Comparison of ENCODE assay signal across 37 cellular contexts in genomic region chr5:170697031-170697430, GRCh38.
"Had no signal": no experiment of that assay in that cellular context is flagged by ENCODE, and none has a peak within 500 bp of the region (broad histone marks: within the 10 kb centered on the region; RNA-seq: fewer than 3 reads in every experiment).

No MANE protein-coding gene starts in this region.

- H3K36me3 ChIP-seq: adrenal gland, ascending aorta, brain microvascular endothelial cell, breast epithelium, cardiac muscle cell had no signal

- H3K27ac Mint-ChIP-seq: activated naive CD4-positive, alpha-beta T cell treated with anti-CD3 and anti-CD28 coated beads for 36 hours; activated naive CD4-positive, alpha-beta T cell treated with anti-CD3 and anti-CD28 coated beads, Interleukin-2, amount 50 U/mL, for 24 hours; activated naive CD4-positive, alpha-beta T cell treated with anti-CD3 and anti-CD28 coated beads, Interleukin-2, amount 50 U/mL, for 72 hours; activated naive CD8-positive, alpha-beta T cell; activated naive CD8-positive, alpha-beta T cell treated with anti-CD3 and anti-CD28 coated beads for 36 hours; activated naive CD8-positive, alpha-beta T cell treated with anti-CD3 and anti-CD28 coated beads, Interleukin-2, amount 10 ng/mL, durations not matched to agents 7 days and 5 days; activated naive CD8-positive, alpha-beta T cell treated with anti-CD3 and anti-CD28 coated beads, Interleukin-2, amount 50 U/mL, for 24 hours; activated T-cell treated with anti-CD3 and anti-CD28 coated beads, Interleukin-2, amount 50 U/mL, for 24 hours; activated T-cell treated with anti-CD3 and anti-CD28 coated beads, Interleukin-2, amount 50 U/mL, for 72 hours; activated T-helper 1 cell treated with anti-CD3 and anti-CD28 coated beads, Interleukin-12 subunit alpha, Interleukin-12 subunit beta, Interleukin-2, Interleukin-4 antibody, amounts not matched to agents 30 ng/mL and 10 ng/mL and 1 ng/mL, durations not matched to agents 14 hours and 24 hours and 36 hours; activated T-helper 17 cell treated with anti-CD3 and anti-CD28 coated beads, Interleukin-2, amount 50 U/mL, for 72 hours; activated T-helper 2 cell treated with anti-CD3 and anti-CD28 coated beads, Interferon-gamma antibody, Interleukin-2, Interleukin-4, amounts not matched to agents 10 μg/mL and 5 μg/mL and 100 μg/mL, durations not matched to agents 14 hours and 24 hours and 36 hours; brain had no signal

- H3K36me3 Mint-ChIP-seq: activated naive CD4-positive, alpha-beta T cell treated with anti-CD3 and anti-CD28 coated beads, Interleukin-2, amount 50 U/mL, for 24 hours; activated naive CD4-positive, alpha-beta T cell treated with anti-CD3 and anti-CD28 coated beads, Interleukin-2, amount 50 U/mL, for 72 hours; activated naive CD8-positive, alpha-beta T cell; activated naive CD8-positive, alpha-beta T cell treated with anti-CD3 and anti-CD28 coated beads for 36 hours; activated naive CD8-positive, alpha-beta T cell treated with anti-CD3 and anti-CD28 coated beads, Interleukin-2, amount 10 ng/mL, durations not matched to agents 7 days and 5 days; brain had no signal

- H3K27ac ChIP-seq: adrenal gland, ascending aorta, body of pancreas, brain microvascular endothelial cell, breast epithelium, cardiac muscle cell had no signal

- H3K9me3 Mint-ChIP-seq: activated naive CD4-positive, alpha-beta T cell treated with anti-CD3 and anti-CD28 coated beads for 36 hours; activated naive CD4-positive, alpha-beta T cell treated with anti-CD3 and anti-CD28 coated beads, Interleukin-2, amount 50 U/mL, for 24 hours; activated naive CD8-positive, alpha-beta T cell treated with anti-CD3 and anti-CD28 coated beads for 36 hours; activated naive CD8-positive, alpha-beta T cell treated with anti-CD3 and anti-CD28 coated beads, Interleukin-2, amount 10 ng/mL, durations not matched to agents 7 days and 5 days; activated naive CD8-positive, alpha-beta T cell treated with anti-CD3 and anti-CD28 coated beads, Interleukin-2, amount 50 U/mL, for 24 hours; activated T-cell treated with anti-CD3 and anti-CD28 coated beads, Interleukin-2, amount 50 U/mL, for 24 hours; activated T-cell treated with anti-CD3 and anti-CD28 coated beads, Interleukin-2, amount 50 U/mL, for 4 hours; activated T-cell treated with anti-CD3 and anti-CD28 coated beads, Interleukin-2, amount 50 U/mL, for 72 hours; activated T-helper 1 cell treated with anti-CD3 and anti-CD28 coated beads, Interleukin-12 subunit alpha, Interleukin-12 subunit beta, Interleukin-2, Interleukin-4 antibody, amounts not matched to agents 30 ng/mL and 10 ng/mL and 1 ng/mL, durations not matched to agents 14 hours and 24 hours and 36 hours; activated T-helper 17 cell treated with anti-CD3 and anti-CD28 coated beads, Interleukin-2, amount 50 U/mL, for 72 hours; activated T-helper 2 cell treated with anti-CD3 and anti-CD28 coated beads, Interferon-gamma antibody, Interleukin-2, Interleukin-4, amounts not matched to agents 10 μg/mL and 5 μg/mL and 100 μg/mL, durations not matched to agents 14 hours and 24 hours and 36 hours; brain; central memory CD8-positive, alpha-beta T cell had no signal

- H3K9me3 ChIP-seq: adrenal gland, ascending aorta, body of pancreas, breast epithelium had no signal

- DNase-seq: activated effector memory CD4-positive, alpha-beta T cell treated with anti-CD3 and anti-CD28 coated beads, Interleukin-2, amount 50 U/mL, for 16 hours; activated effector memory CD4-positive, alpha-beta T cell treated with Interleukin-2 at 50 U/mL for 16 hours; activated gamma-delta T cell; activated gamma-delta T cell treated with Interleukin-2 at 50 U/mL for 16 hours; activated naive CD4-positive, alpha-beta T cell; activated naive CD4-positive, alpha-beta T cell treated with anti-CD3 and anti-CD28 coated beads for 36 hours; activated naive CD4-positive, alpha-beta T cell treated with anti-CD3 and anti-CD28 coated beads, Interleukin-2, amount 50 U/mL, for 16 hours; activated naive CD4-positive, alpha-beta T cell treated with Interleukin-2 at 50 U/mL for 16 hours; activated naive CD8-positive, alpha-beta T cell treated with anti-CD3 and anti-CD28 coated beads for 36 hours; activated naive CD8-positive, alpha-beta T cell treated with anti-CD3 and anti-CD28 coated beads, Interleukin-2, amount 10 ng/mL, durations not matched to agents 7 days and 5 days; activated naive CD8-positive, alpha-beta T cell treated with anti-CD3 and anti-CD28 coated beads, Interleukin-2, amount 50 U/mL, for 24 hours; activated T-cell treated with anti-CD3 and anti-CD28 coated beads, Interleukin-2, amount 50 U/mL, for 1 hour; activated T-cell treated with anti-CD3 and anti-CD28 coated beads, Interleukin-2, amount 50 U/mL, for 24 hours; activated T-cell treated with anti-CD3 and anti-CD28 coated beads, Interleukin-2, amount 50 U/mL, for 4 hours; activated T-cell treated with anti-CD3 and anti-CD28 coated beads, Interleukin-2, amount 50 U/mL, for 48 hours; activated T-cell treated with anti-CD3 and anti-CD28 coated beads, Interleukin-2, amount 50 U/mL, for 72 hours; adrenal gland; amniotic stem cell; amygdala; anterior cingulate cortex; aorta; body of pancreas; brain microvascular endothelial cell; caudate nucleus; central memory CD4-positive, alpha-beta T cell; cerebellar nuclear complex had no signal

- H3K4me1 ChIP-seq: adrenal gland, ascending aorta, body of pancreas, breast epithelium had no signal

- H3K27me3 ChIP-seq: ascending aorta, body of pancreas, brain microvascular endothelial cell had no signal

- H3K4me3 Mint-ChIP-seq: activated naive CD4-positive, alpha-beta T cell treated with anti-CD3 and anti-CD28 coated beads for 36 hours; activated naive CD4-positive, alpha-beta T cell treated with anti-CD3 and anti-CD28 coated beads, Interleukin-2, amount 50 U/mL, for 24 hours; activated naive CD8-positive, alpha-beta T cell; activated naive CD8-positive, alpha-beta T cell treated with anti-CD3 and anti-CD28 coated beads for 36 hours; activated naive CD8-positive, alpha-beta T cell treated with anti-CD3 and anti-CD28 coated beads, Interleukin-2, amount 10 ng/mL, durations not matched to agents 7 days and 5 days; activated naive CD8-positive, alpha-beta T cell treated with anti-CD3 and anti-CD28 coated beads, Interleukin-2, amount 50 U/mL, for 24 hours; activated T-cell treated with anti-CD3 and anti-CD28 coated beads, Interleukin-2, amount 50 U/mL, for 24 hours; activated T-cell treated with anti-CD3 and anti-CD28 coated beads, Interleukin-2, amount 50 U/mL, for 4 hours; activated T-cell treated with anti-CD3 and anti-CD28 coated beads, Interleukin-2, amount 50 U/mL, for 72 hours; activated T-helper 1 cell treated with anti-CD3 and anti-CD28 coated beads, Interleukin-12 subunit alpha, Interleukin-12 subunit beta, Interleukin-2, Interleukin-4 antibody, amounts not matched to agents 30 ng/mL and 10 ng/mL and 1 ng/mL, durations not matched to agents 14 hours and 24 hours and 36 hours; activated T-helper 17 cell treated with anti-CD3 and anti-CD28 coated beads, Interleukin-2, amount 50 U/mL, for 72 hours; brain; central memory CD8-positive, alpha-beta T cell had no signal

- H3K4me3 ChIP-seq: adrenal gland, ascending aorta, body of pancreas, breast epithelium, cardiac muscle cell had no signal

- ATAC-seq: activated naive CD4-positive, alpha-beta T cell treated with anti-CD3 and anti-CD28 coated beads, Interleukin-2, amount 50 U/mL, for 72 hours; activated naive CD8-positive, alpha-beta T cell treated with anti-CD3 and anti-CD28 coated beads, Interleukin-2, amount 50 U/mL, for 24 hours; activated T-cell treated with anti-CD3 and anti-CD28 coated beads, Interleukin-2, amount 50 U/mL, for 4 hours; activated T-cell treated with anti-CD3 and anti-CD28 coated beads, Interleukin-2, amount 50 U/mL, for 72 hours; activated T-helper 17 cell treated with anti-CD3 and anti-CD28 coated beads, Interleukin-2, amount 50 U/mL, for 72 hours; body of pancreas had no signal

- H3K4me1 Mint-ChIP-seq: activated naive CD4-positive, alpha-beta T cell treated with anti-CD3 and anti-CD28 coated beads, Interleukin-2, amount 50 U/mL, for 24 hours; activated naive CD8-positive, alpha-beta T cell treated with anti-CD3 and anti-CD28 coated beads for 36 hours; activated naive CD8-positive, alpha-beta T cell treated with anti-CD3 and anti-CD28 coated beads, Interleukin-2, amount 10 ng/mL, durations not matched to agents 7 days and 5 days; activated naive CD8-positive, alpha-beta T cell treated with anti-CD3 and anti-CD28 coated beads, Interleukin-2, amount 50 U/mL, for 24 hours; activated T-helper 17 cell treated with anti-CD3 and anti-CD28 coated beads, Interleukin-2, amount 50 U/mL, for 72 hours; central memory CD8-positive, alpha-beta T cell had no signal
